In the genomic region with DNA sequence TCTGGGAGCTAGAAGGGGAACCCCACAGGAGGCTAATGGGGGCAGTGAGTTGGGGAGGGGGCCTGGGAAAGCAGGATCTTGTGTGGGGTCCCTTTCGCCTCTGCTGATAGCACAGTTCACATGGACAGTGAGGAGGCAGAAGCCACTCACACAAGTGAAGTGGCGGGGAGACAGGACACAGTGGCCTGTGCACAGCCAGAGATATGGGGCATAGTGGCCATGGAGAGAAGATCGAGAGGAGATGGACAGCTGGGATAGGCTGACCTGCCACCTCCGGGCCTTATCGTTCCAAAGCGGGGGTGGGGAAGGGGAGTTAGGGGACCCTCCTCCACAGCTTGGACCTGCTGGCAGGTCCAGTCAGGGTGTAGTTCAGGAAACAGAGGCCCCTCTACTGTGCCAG, we compare ENCODE assay signal across 23 cellular contexts.
"Had no signal": no experiment of that assay in that cellular context is flagged by ENCODE, and none has a peak within 500 bp of the region (broad histone marks: within the 10 kb centered on the region; RNA-seq: fewer than 3 reads in every experiment).

No MANE protein-coding gene starts in this region.

- H3K27ac Mint-ChIP-seq: activated naive CD8-positive, alpha-beta T cell; activated T-cell treated with anti-CD3 and anti-CD28 coated beads, Interleukin-2, amount 50 U/mL, for 24 hours; activated T-helper 17 cell treated with anti-CD3 and anti-CD28 coated beads, Interleukin-2, amount 50 U/mL, for 72 hours; effector memory CD8-positive, alpha-beta T cell; natural killer cell had no signal

- H3K4me1 ChIP-seq: pancreas, psoas muscle had no signal

- H3K9me3 Mint-ChIP-seq: activated T-cell treated with anti-CD3 and anti-CD28 coated beads, Interleukin-2, amount 50 U/mL, for 24 hours; activated T-helper 17 cell treated with anti-CD3 and anti-CD28 coated beads, Interleukin-2, amount 50 U/mL, for 72 hours; effector memory CD8-positive, alpha-beta T cell; natural killer cell had no signal

- H3K36me3 Mint-ChIP-seq: activated naive CD8-positive, alpha-beta T cell; natural killer cell had no signal

- H3K4me3 Mint-ChIP-seq: activated naive CD8-positive, alpha-beta T cell; activated T-cell treated with anti-CD3 and anti-CD28 coated beads, Interleukin-2, amount 50 U/mL, for 24 hours; activated T-helper 17 cell treated with anti-CD3 and anti-CD28 coated beads, Interleukin-2, amount 50 U/mL, for 72 hours; effector memory CD8-positive, alpha-beta T cell; natural killer cell had no signal

- H3K9me3 ChIP-seq: pancreas, psoas muscle, suprapubic skin, tibial artery had no signal

- H3K36me3 ChIP-seq: pancreas, suprapubic skin, tibial artery had no signal

- ATAC-seq: activated CD4-positive, CD25-positive, alpha-beta regulatory T cell treated with anti-CD3 and anti-CD28 coated beads, Interleukin-2, amount 50 U/mL, for 24 hours; activated T-helper 17 cell treated with anti-CD3 and anti-CD28 coated beads, Interleukin-2, amount 50 U/mL, for 72 hours; effector memory CD8-positive, alpha-beta T cell; natural killer cell; pancreas; psoas muscle had no signal

- H3K4me1 Mint-ChIP-seq: activated T-helper 17 cell treated with anti-CD3 and anti-CD28 coated beads, Interleukin-2, amount 50 U/mL, for 72 hours; natural killer cell had no signal

- H3K4me3 ChIP-seq: coronary artery, dorsolateral prefrontal cortex, lung, pancreas, psoas muscle, suprapubic skin, tibial artery had no signal

- FAIRE-seq: pancreas had no signal

- H3K27me3 Mint-ChIP-seq: activated naive CD8-positive, alpha-beta T cell; activated T-cell treated with anti-CD3 and anti-CD28 coated beads, Interleukin-2, amount 50 U/mL, for 24 hours; activated T-helper 17 cell treated with anti-CD3 and anti-CD28 coated beads, Interleukin-2, amount 50 U/mL, for 72 hours had no signal

- H3K27ac ChIP-seq: coronary artery, dorsolateral prefrontal cortex, pancreas, psoas muscle, suprapubic skin, tibial artery had no signal

- DNase-seq: activated CD4-positive, alpha-beta T cell treated with anti-CD3 and anti-CD28 coated beads for 48 hours; activated CD4-positive, alpha-beta T cell treated with anti-CD3 and anti-CD28 coated beads, Interleukin-2, amount 50 U/mL, for 48 hours; activated CD8-positive, alpha-beta memory T cell treated with anti-CD3 and anti-CD28 coated beads for 24 hours; activated CD8-positive, alpha-beta memory T cell treated with anti-CD3 and anti-CD28 coated beads, Interleukin-2, amount 50 U/mL, for 4 hours; activated naive CD4-positive, alpha-beta T cell; activated T-cell treated with anti-CD3 and anti-CD28 coated beads, Interleukin-2, amount 50 U/mL, for 24 hours; anterior cingulate cortex; dorsolateral prefrontal cortex; effector memory CD8-positive, alpha-beta T cell; erythroblast; head of caudate nucleus; mesendoderm; natural killer cell; psoas muscle; stimulated activated naive CD4-positive, alpha-beta T cell; tibial artery had no signal

- H3K27me3 ChIP-seq: pancreas had no signal
